In genomic region chr7:131727189-131727588, GRCh38 we compare ENCODE assay signal across 27 cellular contexts.
"Had no signal": no experiment of that assay in that cellular context is flagged by ENCODE, and none has a peak within 500 bp of the region (broad histone marks: within the 10 kb centered on the region; RNA-seq: fewer than 3 reads in every experiment).

No MANE protein-coding gene starts in this region.

- DNase-seq: naive thymus-derived CD4-positive, alpha-beta T cell; natural killer cell; occipital lobe; pancreas; retina; right cardiac atrium; right lobe of liver; sigmoid colon; small intestine; stimulated activated CD4-positive, alpha-beta T cell treated with anti-CD3 and anti-CD28 coated beads, Interleukin-15, amount 100 ng/mL, for 24 hours; stimulated activated CD4-positive, alpha-beta T cell treated with anti-CD3 and anti-CD28 coated beads, Interleukin-2, amount 100 ng/mL, for 24 hours; stimulated activated CD4-positive, alpha-beta T cell treated with anti-CD3 and anti-CD28 coated beads, Interleukin-2, amount 100 ng/mL, for 48 hours; stimulated activated CD4-positive, alpha-beta T cell treated with anti-CD3 and anti-CD28 coated beads, Interleukin-4, amount 100 ng/mL, for 24 hours; stimulated activated naive B cell treated with anti-CD40 and anti-IgM and Interleukin-4, amounts not matched to agents 10 μg/mL and 1 μg/mL and 100 μg/mL, for 72 hours; stimulated activated naive CD4-positive, alpha-beta T cell treated with Interleukin-2 at 50 U/mL for 16 hours; stomach; thyroid gland; trophoblast cell; upper lobe of right lung; uterus had no signal

- ATAC-seq: naive thymus-derived CD4-positive, alpha-beta T cell; natural killer cell; pancreas; right cardiac atrium; right lobe of liver; stimulated activated effector memory CD8-positive, alpha-beta T cell treated with anti-CD3 and anti-CD28 coated beads, Interleukin-12 subunit alpha, Interleukin-12 subunit beta, amount 100 ng/mL, for 72 hours; stimulated activated naive B cell treated with anti-CD40 and anti-IgM and Interleukin-4, amounts not matched to agents 10 μg/mL and 1 μg/mL and 100 μg/mL, for 72 hours; upper lobe of right lung had no signal

- H3K4me1 ChIP-seq: neural progenitor cell, pancreas, prostate gland, right lobe of liver, stomach, thyroid gland, tibial nerve, upper lobe of right lung, uterus had no signal

- H3K27me3 ChIP-seq: neural progenitor cell, pancreas, right lobe of liver, sigmoid colon, thyroid gland, tibial nerve, uterus had no signal

- H3K36me3 ChIP-seq: neural progenitor cell, pancreas, prostate gland, right lobe of liver, sigmoid colon, stomach, thoracic aorta, thyroid gland, tibial nerve, upper lobe of right lung, uterus had no signal

- H3K27ac Mint-ChIP-seq: natural killer cell; nephron; neural progenitor cell; stimulated activated effector memory CD8-positive, alpha-beta T cell treated with anti-CD3 and anti-CD28 coated beads, Interleukin-12 subunit alpha, Interleukin-12 subunit beta, amount 100 ng/mL, for 72 hours; stimulated activated naive B cell treated with anti-CD40 and anti-IgM and Interleukin-4, amounts not matched to agents 10 μg/mL and 1 μg/mL and 100 μg/mL, for 72 hours; stimulated activated naive CD8-positive, alpha-beta T cell treated with anti-CD3 and anti-CD28 coated beads, Interleukin-15, Interleukin-2, amounts not matched to agents 100 ng/mL and 50 ng/mL, for 24 hours had no signal

- H3K4me3 Mint-ChIP-seq: naive thymus-derived CD4-positive, alpha-beta T cell; natural killer cell; nephron; neural progenitor cell; stimulated activated effector memory CD8-positive, alpha-beta T cell treated with anti-CD3 and anti-CD28 coated beads, Interleukin-12 subunit alpha, Interleukin-12 subunit beta, amount 100 ng/mL, for 72 hours; stimulated activated naive B cell treated with anti-CD40 and anti-IgM and Interleukin-4, amounts not matched to agents 10 μg/mL and 1 μg/mL and 100 μg/mL, for 72 hours; stimulated activated naive CD8-positive, alpha-beta T cell treated with anti-CD3 and anti-CD28 coated beads, Interleukin-15, Interleukin-2, amounts not matched to agents 100 ng/mL and 50 ng/mL, for 24 hours had no signal

- H3K36me3 Mint-ChIP-seq: natural killer cell; neural progenitor cell; stimulated activated effector memory CD8-positive, alpha-beta T cell treated with anti-CD3 and anti-CD28 coated beads, Interleukin-12 subunit alpha, Interleukin-12 subunit beta, amount 100 ng/mL, for 72 hours had no signal

- H3K27ac ChIP-seq: neural progenitor cell, pancreas, prostate gland, right lobe of liver, stomach, thoracic aorta, thyroid gland, tibial nerve, upper lobe of right lung, uterus had no signal

- H3K9me3 ChIP-seq: pancreas, prostate gland, right lobe of liver, sigmoid colon, thoracic aorta, thyroid gland, upper lobe of right lung, uterus had no signal

- H3K4me1 Mint-ChIP-seq: naive thymus-derived CD4-positive, alpha-beta T cell; natural killer cell; nephron; stimulated activated effector memory CD8-positive, alpha-beta T cell treated with anti-CD3 and anti-CD28 coated beads, Interleukin-12 subunit alpha, Interleukin-12 subunit beta, amount 100 ng/mL, for 72 hours; stimulated activated naive B cell treated with anti-CD40 and anti-IgM and Interleukin-4, amounts not matched to agents 10 μg/mL and 1 μg/mL and 100 μg/mL, for 72 hours had no signal

- H3K4me3 ChIP-seq: neural progenitor cell, pancreas, prostate gland, right lobe of liver, sigmoid colon, stomach, thoracic aorta, thyroid gland, tibial nerve, upper lobe of right lung, uterus had no signal
